ENCODE assay signal across 18 cellular contexts in genomic region chr7:32119790-32120196, GRCh38. TPM values are rescaled to one million over a fixed set of nuclear protein-coding genes. Genes with fewer than 3 reads are reported as not detected.
"Had no signal": no experiment of that assay in that cellular context is flagged by ENCODE, and none has a peak within 500 bp of the region (broad histone marks: within the 10 kb centered on the region; RNA-seq: fewer than 3 reads in every experiment).

No MANE protein-coding gene starts in this region.

- H2AFZ ChIP-seq: neural progenitor cell had no signal

- H3K4me2 ChIP-seq: neural progenitor cell had no signal

- H3K27ac Mint-ChIP-seq: activated B cell treated with CpG ODN at 0.5 μM for 24 hours; activated CD4-positive, alpha-beta T cell treated with anti-CD3 and anti-CD28 coated beads, Interleukin-2, amount 10 ng/mL, durations not matched to agents 24 days and 14 days; activated naive CD8-positive, alpha-beta T cell treated with anti-CD3 and anti-CD28 coated beads for 36 hours; naive B cell; neural progenitor cell; stimulated activated naive B cell treated with anti-CD40 and anti-IgM and Interleukin-4, amounts not matched to agents 10 μg/mL and 1 μg/mL and 100 μg/mL, for 72 hours; T-helper 1 cell treated with Interleukin-12 subunit alpha and Interleukin-12 subunit beta and Interleukin-4 antibody, amounts not matched to agents 30 μg/mL and 1 μg/mL, for 36 hours had no signal

- H3K36me3 ChIP-seq: esophagus muscularis mucosa, neural progenitor cell, pancreas, tibial artery, uterus had no signal

- H3K27ac ChIP-seq: body of pancreas, coronary artery, esophagus muscularis mucosa, neural progenitor cell, pancreas, tibial artery, uterus had no signal

- H3K27me3 ChIP-seq: body of pancreas, esophagus muscularis mucosa, neural progenitor cell, pancreas, tibial artery, uterus had no signal

- H3K4me3 ChIP-seq: body of pancreas, coronary artery, esophagus muscularis mucosa, neural progenitor cell, pancreas, tibial artery, uterus had no signal

- H3K9ac ChIP-seq: neural progenitor cell had no signal

- H3K4me1 ChIP-seq: body of pancreas, neural progenitor cell, pancreas, tibial artery, uterus had no signal

- ATAC-seq: body of pancreas; left colon; pancreas; stimulated activated naive B cell treated with anti-CD40 and anti-IgM and Interleukin-4, amounts not matched to agents 10 μg/mL and 1 μg/mL and 100 μg/mL, for 72 hours had no signal

- H3K4me3 Mint-ChIP-seq: activated B cell treated with CpG ODN at 0.5 μM for 24 hours; activated CD4-positive, alpha-beta T cell treated with anti-CD3 and anti-CD28 coated beads, Interleukin-2, amount 10 ng/mL, durations not matched to agents 24 days and 14 days; activated naive CD8-positive, alpha-beta T cell treated with anti-CD3 and anti-CD28 coated beads for 36 hours; central memory CD8-positive, alpha-beta T cell; naive B cell; neural progenitor cell; stimulated activated naive B cell treated with anti-CD40 and anti-IgM and Interleukin-4, amounts not matched to agents 10 μg/mL and 1 μg/mL and 100 μg/mL, for 72 hours; T-helper 1 cell treated with Interleukin-12 subunit alpha and Interleukin-12 subunit beta and Interleukin-4 antibody, amounts not matched to agents 30 μg/mL and 1 μg/mL, for 36 hours had no signal

- H3K9me3 ChIP-seq: body of pancreas, pancreas, tibial artery, uterus had no signal

- H3K36me3 Mint-ChIP-seq: activated naive CD8-positive, alpha-beta T cell treated with anti-CD3 and anti-CD28 coated beads for 36 hours; naive B cell; neural progenitor cell; stimulated activated naive B cell treated with anti-CD40 and anti-IgM and Interleukin-4, amounts not matched to agents 10 μg/mL and 1 μg/mL and 100 μg/mL, for 72 hours had no signal

- H3K27me3 Mint-ChIP-seq: activated B cell treated with CpG ODN at 0.5 μM for 24 hours; activated CD4-positive, alpha-beta T cell treated with anti-CD3 and anti-CD28 coated beads, Interleukin-2, amount 10 ng/mL, durations not matched to agents 24 days and 14 days; activated naive CD8-positive, alpha-beta T cell treated with anti-CD3 and anti-CD28 coated beads for 36 hours; central memory CD8-positive, alpha-beta T cell; naive B cell; stimulated activated naive B cell treated with anti-CD40 and anti-IgM and Interleukin-4, amounts not matched to agents 10 μg/mL and 1 μg/mL and 100 μg/mL, for 72 hours had no signal

- DNase-seq: activated B cell treated with CpG ODN at 0.5 μM for 24 hours; activated CD4-positive, alpha-beta T cell treated with anti-CD3 and anti-CD28 coated beads, Interleukin-2, amount 10 ng/mL, durations not matched to agents 24 days and 14 days; activated naive CD8-positive, alpha-beta T cell treated with anti-CD3 and anti-CD28 coated beads for 36 hours; amygdala; body of pancreas; left colon; naive B cell; stimulated activated CD4-positive, alpha-beta T cell treated with anti-CD3 and anti-CD28 coated beads, Interleukin-4, amount 100 ng/mL, for 1 hour; stimulated activated naive B cell treated with anti-CD40 and anti-IgM and Interleukin-4, amounts not matched to agents 10 μg/mL and 1 μg/mL and 100 μg/mL, for 72 hours; tibial artery; uterus had no signal

- H3K4me1 Mint-ChIP-seq: activated B cell treated with CpG ODN at 0.5 μM for 24 hours; activated CD4-positive, alpha-beta T cell treated with anti-CD3 and anti-CD28 coated beads, Interleukin-2, amount 10 ng/mL, durations not matched to agents 24 days and 14 days; activated naive CD8-positive, alpha-beta T cell treated with anti-CD3 and anti-CD28 coated beads for 36 hours; central memory CD8-positive, alpha-beta T cell; naive B cell; neural progenitor cell; stimulated activated naive B cell treated with anti-CD40 and anti-IgM and Interleukin-4, amounts not matched to agents 10 μg/mL and 1 μg/mL and 100 μg/mL, for 72 hours had no signal

RNA-seq across cellular contexts. Expression of gene PDE1C, which starts 49.6 kb away (rescaled TPM):
- total RNA-seq: activated B cell treated with CpG ODN at 0.5 μM for 24 hours; activated CD4-positive, alpha-beta T cell treated with anti-CD3 and anti-CD28 coated beads, Interleukin-2, amount 10 ng/mL, durations not matched to agents 24 days and 14 days; activated naive CD8-positive, alpha-beta T cell treated with anti-CD3 and anti-CD28 coated beads for 36 hours; mononuclear cell had no signal
